16 cellular contexts compared by ENCODE assay signal in the genomic region with DNA sequence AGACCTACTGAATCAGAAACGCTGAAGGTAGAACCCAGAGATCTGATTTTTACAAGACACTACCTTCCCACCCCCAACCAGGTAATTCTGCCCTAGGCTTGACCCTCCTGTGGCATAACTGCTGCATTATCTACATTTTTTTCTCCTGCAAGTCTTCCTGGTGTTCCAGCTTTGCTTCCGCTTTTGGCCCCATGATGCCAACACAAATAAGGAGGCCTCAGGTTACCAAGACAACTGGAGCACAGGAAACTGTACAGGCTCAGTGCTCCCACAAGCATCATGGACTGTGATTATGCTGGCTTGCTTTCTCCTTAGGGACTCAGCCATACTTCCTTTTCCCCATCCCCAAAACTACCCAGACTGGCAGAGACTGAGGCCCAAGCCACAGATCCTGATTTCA. TPM values are rescaled to one million over a fixed set of nuclear protein-coding genes. Genes with fewer than 3 reads are reported as not detected.
DNase-seq lines count a peak whose midpoint lies in the region; ATAC-seq and TF ChIP-seq lines count a peak whose summit lies in the region.
"Had no signal": no experiment of that assay in that cellular context is flagged by ENCODE, and none has a peak within 500 bp of the region (broad histone marks: within the 10 kb centered on the region; RNA-seq: fewer than 3 reads in every experiment).

No MANE protein-coding gene starts in this region.

- no peak overlapping the region for H3K4me3 Mint-ChIP-seq in activated naive CD8-positive, alpha-beta T cell treated with anti-CD3 and anti-CD28 coated beads for 36 hours

- H3K4me2 ChIP-seq in SK-N-SH, result peak overlapping the region; percentile 20; the same call in 1 of the 2 replicates

- H3K9me3 Mint-ChIP-seq in activated naive CD8-positive, alpha-beta T cell treated with anti-CD3 and anti-CD28 coated beads for 36 hours, result no peaks in the 10 kb centered on the region

- H3K27ac Mint-ChIP-seq in activated naive CD8-positive, alpha-beta T cell treated with anti-CD3 and anti-CD28 coated beads for 36 hours, result no peak overlapping the region

- H3K79me2 ChIP-seq in SK-N-SH (ENCODE audit: insufficient read depth), result no peaks in the 10 kb centered on the region
- H3K79me2 ChIP-seq: parathyroid adenoma had no signal

- peaks cover 43% of the 10 kb centered on the region for H3K4me1 Mint-ChIP-seq in activated naive CD8-positive, alpha-beta T cell treated with anti-CD3 and anti-CD28 coated beads for 36 hours

- CTCF ChIA-PET in SK-N-SH (lab: Yijun Ruan, JAX), result interaction anchor here (0.6 to 1.8 kb wide), 9 partner anchors 11 to 285 kb away, joined by 3 to 7 read pairs (median 4); no protein-coding TSS in a partner anchor

- H4K20me1 ChIP-seq in SK-N-SH (ENCODE audit: insufficient read depth), result no peaks in the 10 kb centered on the region

- TF ChIP-seq EP300 in SK-N-SH (IDR thresholded peaks at IDR 0.05; ENCODE audit: borderline replicate concordance in 1 of 2, low read depth in 1 of 2, low read length in 1 of 2), result no peak

- no peaks in the 10 kb centered on the region for H3K9me2 ChIP-seq in SK-N-SH

- no peaks in the 10 kb centered on the region for H3K27me3 Mint-ChIP-seq in activated naive CD8-positive, alpha-beta T cell treated with anti-CD3 and anti-CD28 coated beads for 36 hours

- no peak overlapping the region for H3K4me3 ChIP-seq in SK-N-SH (ENCODE audit: low read depth in 2 of 2, low read length in 1 of 2)
- H3K4me3 ChIP-seq in thoracic aorta, result no peak overlapping the region
- H3K4me3 ChIP-seq: stomach had no signal

- no peak for TF ChIP-seq RAD21 in SK-N-SH (IDR thresholded peaks at IDR 0.05; ENCODE audit: low read length)

- DNase-seq in SK-N-SH (no peak), UCSD-AML1 (lab: John Stamatoyannopoulos, UW; ENCODE audit: unreplicated experiment) (peak; percentile 36), glomerular endothelial cell (ENCODE audit: extremely low read depth, low read depth, low spot score) (peak; percentile 90), thoracic aorta (ENCODE audit: low spot score) (no peak), COLO668 (lab: John Stamatoyannopoulos, UW; ENCODE audit: unreplicated experiment) (no peak)
- no peak for DNase-seq in activated naive CD8-positive, alpha-beta T cell treated with anti-CD3 and anti-CD28 coated beads for 36 hours
- DNase-seq: ACHN; activated T-cell treated with anti-CD3 and anti-CD28 coated beads, Interleukin-2, amount 50 U/mL, for 1 hour; NCI-H1694 treated with DMSO at 0.1 percent for 48 hours; stomach had no signal

- H3K27ac ChIP-seq in SK-N-SH (ENCODE audit: low read depth in 2 of 2, low read length in 1 of 2) (peak overlapping the region in 1 of 2 experiments; percentile 51; a peak in 2 of 4 replicates), thoracic aorta (peak overlapping the region; percentile 21 to 37)
- H3K27ac ChIP-seq: parathyroid adenoma had no signal

- no peak overlapping the region for H2AFZ ChIP-seq in SK-N-SH (ENCODE audit: low read depth)
- H2AFZ ChIP-seq: parathyroid adenoma had no signal

- no peak for TF ChIP-seq CTCF in SK-N-SH (IDR thresholded peaks at IDR 0.05)
- no peak for TF ChIP-seq CTCF in thoracic aorta (IDR thresholded peaks at IDR 0.05)

- H3K27me3 ChIP-seq in SK-N-SH (ENCODE audit: insufficient read depth), result no peaks in the 10 kb centered on the region
- no peaks in the 10 kb centered on the region for H3K27me3 ChIP-seq in thoracic aorta (replicated peaks; ENCODE audit: insufficient read depth)
- H3K27me3 ChIP-seq: stomach had no signal

- 80% methylated on average over 2 of the region's 2 CpGs for WGBS in SK-N-SH (ENCODE audit: low lambda C conversion rate)

- H3F3A ChIP-seq in SK-N-SH (replicated peaks; ENCODE audit: insufficient read depth), result peaks cover 14% of the 10 kb centered on the region

- H3K4me1 ChIP-seq in SK-N-SH (ENCODE audit: control insufficient read depth in 1 of 2, insufficient read depth in 2 of 2, low read depth in 1 of 2, low read length in 1 of 2), result peaks cover 9 to 17% of the 10 kb centered on the region in 2 experiments; a peak in 3 of 4 replicates
- H3K4me1 ChIP-seq in thoracic aorta (ENCODE audit: control insufficient read depth in 1 of 2, low read depth in 2 of 2), result peaks cover 20 to 51% of the 10 kb centered on the region in 2 donors
- H3K4me1 ChIP-seq: parathyroid adenoma had no signal

- no peaks in the 10 kb centered on the region for H3K9me3 ChIP-seq in SK-N-SH
- H3K9me3 ChIP-seq in thoracic aorta, result no peaks in the 10 kb centered on the region
- H3K9me3 ChIP-seq: stomach had no signal

- H3K36me3 ChIP-seq in SK-N-SH (replicated peaks in 1 of 2; ENCODE audit: control insufficient read depth in 1 of 2, insufficient read depth in 2 of 2, low read length in 1 of 2) (peaks cover 0 to 4% of the 10 kb centered on the region in 2 experiments), thoracic aorta (no peaks in the 10 kb centered on the region)
- H3K36me3 ChIP-seq: stomach had no signal

- POLR2A ChIA-PET in SK-N-SH (lab: Yijun Ruan, JAX), result no interaction called here

- ATAC-seq in SK-N-SH treated with all-trans-retinoic acid at 6 μM for 48 hours (no peak), thoracic aorta (ENCODE audit: insufficient number of reproducible peaks, low FRiP score, low read depth) (no peak), GM18502 (IDR thresholded peaks at IDR 0.05; ENCODE audit: poor library complexity, unreplicated experiment) (no peak)

- H3K36me3 Mint-ChIP-seq in activated naive CD8-positive, alpha-beta T cell treated with anti-CD3 and anti-CD28 coated beads for 36 hours, result peaks cover 22% of the 10 kb centered on the region

- H3K9ac ChIP-seq in SK-N-SH, result no peak overlapping the region; the same call in 1 of the 2 replicates
- H3K9ac ChIP-seq: parathyroid adenoma had no signal

TF ChIP-seq in SK-N-SH, 30 proteins besides CTCF, POLR2A, EP300 and RAD21 (continues in another document):
- TF ChIP-seq YY1 (IDR thresholded peaks at IDR 0.05; ENCODE audit: low read depth) (no peak), SMC3 (IDR thresholded peaks at IDR 0.05; ENCODE audit: low read depth, low read length) (no peak), TAF1 (IDR thresholded peaks at IDR 0.05; ENCODE audit: borderline replicate concordance, low read depth, low read length) (no peak), TCF12 (IDR thresholded peaks at IDR 0.05) (no peak)

TF ChIP-seq in SK-N-SH treated with all-trans-retinoic acid at 6 μM for 48 hours, 23 proteins besides CTCF, POLR2A, EP300 and RAD21:
- TF ChIP-seq ZNF565 (CRISPR knock-in tag; conservative IDR thresholded peaks at IDR 0.05; ENCODE audit: low read depth), result no peak
- no peak for TF ChIP-seq GLIS3 (CRISPR knock-in tag; IDR thresholded peaks at IDR 0.05)
- TF ChIP-seq OSR1 (CRISPR knock-in tag; IDR thresholded peaks at IDR 0.05), result no peak
- no peak for TF ChIP-seq TOX (CRISPR knock-in tag; IDR thresholded peaks at IDR 0.05; ENCODE audit: borderline replicate concordance)

RNA-seq across cellular contexts. Expression of gene MSMP, which starts 6.6 kb away (rescaled TPM):
- polyA plus RNA-seq in SK-N-SH (2012; rRNA removed), result 1.2 TPM in 2 replicates
- polyA plus RNA-seq in SK-N-SH (2012; cell fraction: cytosol; rRNA removed), result 0.52 and 0.55 TPM in 2 replicates
- polyA plus RNA-seq in SK-N-SH (2012; cell fraction: nucleus; rRNA removed), result 1.0 and 1.9 TPM in 2 replicates
- total RNA-seq in glomerular endothelial cell, result 1.6 and 7.9 TPM in 2 replicates
- total RNA-seq in thoracic aorta, result not detected
- total RNA-seq in activated naive CD8-positive, alpha-beta T cell treated with anti-CD3 and anti-CD28 coated beads for 36 hours, result under 1 TPM in 1 of 2 experiments, not detected in 1; 0.94 TPM
- total RNA-seq: cardiac septum, G401, kidney epithelial cell, stomach had no signal

RNA-seq across cellular contexts. Expression of gene RGP1, which starts 11.6 kb away (rescaled TPM):
- polyA plus RNA-seq in SK-N-SH (2012; rRNA removed), result 16.1 and 18.6 TPM in 2 replicates
- polyA plus RNA-seq in SK-N-SH (2012; cell fraction: cytosol; rRNA removed), result 13.5 and 16.3 TPM in 2 replicates
- 28.4 and 28.9 TPM in 2 replicates for polyA plus RNA-seq in SK-N-SH (2012; cell fraction: nucleus; rRNA removed)
- total RNA-seq in glomerular endothelial cell, result 16.5 and 22.9 TPM in 2 replicates
- 10 to 100 TPM; 23.0 to 24.5 TPM for total RNA-seq in thoracic aorta
- 10 to 100 TPM; 12.7 to 13.4 TPM for total RNA-seq in activated naive CD8-positive, alpha-beta T cell treated with anti-CD3 and anti-CD28 coated beads for 36 hours

RNA-seq across cellular contexts. Expression of gene GBA2, which starts 11.6 kb away (rescaled TPM):
- polyA plus RNA-seq in SK-N-SH (2012; rRNA removed), result 71.5 and 98.2 TPM in 2 replicates
- polyA plus RNA-seq in SK-N-SH (2012; cell fraction: cytosol; rRNA removed), result 28.7 and 35.7 TPM in 2 replicates
- 425 and 473 TPM in 2 replicates for polyA plus RNA-seq in SK-N-SH (2012; cell fraction: nucleus; rRNA removed)
- 43.3 and 102 TPM in 2 replicates for total RNA-seq in glomerular endothelial cell
- total RNA-seq in thoracic aorta, result 100 to 1,000 TPM in 1 of 2 donors, 10 to 100 TPM in 1; 75.8 to 115 TPM
- total RNA-seq in activated naive CD8-positive, alpha-beta T cell treated with anti-CD3 and anti-CD28 coated beads for 36 hours, result 10 to 100 TPM; 22.6 to 24.2 TPM

RNA-seq across cellular contexts. Expression of gene CREB3, which starts 28.2 kb away (rescaled TPM):
- 33.9 and 38.6 TPM in 2 replicates for polyA plus RNA-seq in SK-N-SH (2012; rRNA removed)
- polyA plus RNA-seq in SK-N-SH (2012; cell fraction: cytosol; rRNA removed), result 36.2 and 36.8 TPM in 2 replicates
- polyA plus RNA-seq in SK-N-SH (2012; cell fraction: nucleus; rRNA removed), result 29.2 and 35.8 TPM in 2 replicates
- 77.0 and 78.6 TPM in 2 replicates for total RNA-seq in glomerular endothelial cell
- 10 to 100 TPM; 46.0 to 62.4 TPM for total RNA-seq in thoracic aorta
- total RNA-seq in activated naive CD8-positive, alpha-beta T cell treated with anti-CD3 and anti-CD28 coated beads for 36 hours, result 10 to 100 TPM; 23.7 to 24.5 TPM

RNA-seq across cellular contexts. Expression of gene TLN1, which starts 28.7 kb away (rescaled TPM):
- polyA plus RNA-seq in SK-N-SH (2012; rRNA removed), result 91.8 and 115 TPM in 2 replicates
- polyA plus RNA-seq in SK-N-SH (2012; cell fraction: cytosol; rRNA removed), result 32.7 and 72.5 TPM in 2 replicates
- 183 and 220 TPM in 2 replicates for polyA plus RNA-seq in SK-N-SH (2012; cell fraction: nucleus; rRNA removed)
- total RNA-seq in glomerular endothelial cell, result 347 and 424 TPM in 2 replicates
- 1,000 to 10,000 TPM in 1 of 2 donors, 100 to 1,000 TPM in 1; 889 to 1,019 TPM for total RNA-seq in thoracic aorta
- total RNA-seq in activated naive CD8-positive, alpha-beta T cell treated with anti-CD3 and anti-CD28 coated beads for 36 hours, result 100 to 1,000 TPM; 158 to 169 TPM

Comparison
In these comparisons a context has a peak if more than half of its experiments do, and no peak if none do; other contexts are left out.
1. DNase-seq: peak in UCSD-AML1 (single experiment) and glomerular endothelial cell (single experiment); none in SK-N-SH (single experiment), thoracic aorta (single experiment), COLO668 (single experiment) and activated naive CD8-positive, alpha-beta T cell treated with anti-CD3 and anti-CD28 coated beads for 36 hours (single experiment).